ENCODE assay signal across 8 cellular contexts in genomic region chr22:49936973-49937757, GRCh38. TPM values are rescaled to one million over a fixed set of nuclear protein-coding genes. Genes with fewer than 3 reads are reported as not detected.
A peak's percentile ranks its signal among the peaks of the same experiment; 100 is the strongest.
DNase-seq lines count a peak whose midpoint lies in the region; ATAC-seq and TF ChIP-seq lines count a peak whose summit lies in the region.

No MANE protein-coding gene starts in this region.

- H3K4ac ChIP-seq in mesenchymal stem cell (ENCODE audit: low read depth in 1 of 2, low read length in 2 of 2): peak overlapping the region; percentile 29 to 88

- H3K4me1 ChIP-seq in mesenchymal stem cell (ENCODE audit: control insufficient read depth, insufficient read depth, low read depth, low read length) (peaks cover 34% of the 10 kb centered on the region), thyroid gland (peaks cover 40 to 61% of the 10 kb centered on the region in 2 donors)

- peak overlapping the region; percentile 89 for H4K91ac ChIP-seq in mesenchymal stem cell (ENCODE audit: low read length)

- H3K36me3 ChIP-seq in mesenchymal stem cell (ENCODE audit: control insufficient read depth in 1 of 2, insufficient read depth in 2 of 2, low read depth in 1 of 2, low read length in 2 of 2): peaks cover 0 to 5% of the 10 kb centered on the region in 2 experiments
- H3K36me3 ChIP-seq in thyroid gland: no peaks in the 10 kb centered on the region

- peak overlapping the region in 1 of 2 experiments; percentile 24 for H3K4me3 ChIP-seq in mesenchymal stem cell (ENCODE audit: insufficient read depth in 1 of 2, low read depth in 1 of 2, low read length in 2 of 2)
- no peak overlapping the region for H3K4me3 ChIP-seq in thyroid gland (replicated peaks in 1 of 3)

- peak overlapping the region in 1 of 2 experiments; percentile 89 for H3K14ac ChIP-seq in mesenchymal stem cell (ENCODE audit: low read length in 2 of 2)

- H3K9ac ChIP-seq in mesenchymal stem cell (ENCODE audit: low read length): peak overlapping the region; percentile 11

- intact Hi-C loops in activated CD4-positive, alpha-beta T cell treated with anti-CD3 and anti-CD28 coated beads, Interleukin-2, amount 10 ng/mL, durations not matched to agents 24 days and 14 days (cut with micrococcal nuclease): loop anchor here (1.0 to 5.0 kb wide), 3 partner anchors 25 to 250 kb away; partner anchors contain the start of gene TRABD
- intact Hi-C loops in thyroid gland (cut with DNase I): no loop called here

- H2BK120ac ChIP-seq in mesenchymal stem cell (ENCODE audit: low read depth, low read length): peak overlapping the region; percentile 42

- ATAC-seq in HG03354 (IDR thresholded peaks at IDR 0.05; ENCODE audit: poor library complexity, severe bottlenecking, unreplicated experiment) (no peak), HG03520 (IDR thresholded peaks at IDR 0.05; ENCODE audit: unreplicated experiment) (no peak)

- H3K4me1 Mint-ChIP-seq in activated CD4-positive, alpha-beta T cell treated with anti-CD3 and anti-CD28 coated beads, Interleukin-2, amount 10 ng/mL, durations not matched to agents 24 days and 14 days: peaks cover 20% of the 10 kb centered on the region

- H2AFZ ChIP-seq in mesenchymal stem cell (ENCODE audit: low read depth, low read length): no peak overlapping the region

- no peak for DNase-seq in activated CD4-positive, alpha-beta T cell treated with anti-CD3 and anti-CD28 coated beads, Interleukin-2, amount 10 ng/mL, durations not matched to agents 24 days and 14 days
- no peak for DNase-seq in activated CD4-positive, alpha-beta T cell treated with anti-CD3 and anti-CD28 coated beads, Interleukin-2, amount 50 U/mL, for 1 hour
- DNase-seq in mesenchymal stem cell: peak; percentile 75
- DNase-seq in thyroid gland: peak; percentile 38 to 47
- DNase-seq in NCI-H1092 (lab: John Stamatoyannopoulos, UW): no peak

- no peak overlapping the region for H3K4me2 ChIP-seq in mesenchymal stem cell (ENCODE audit: low read length, poor library complexity, severe bottlenecking)

- no peak for TF ChIP-seq POLR2A in thyroid gland (IDR thresholded peaks at IDR 0.05)

- H2BK5ac ChIP-seq in mesenchymal stem cell (ENCODE audit: low read depth, low read length, poor library complexity, severe bottlenecking): no peak overlapping the region

- H3K36me3 Mint-ChIP-seq in activated CD4-positive, alpha-beta T cell treated with anti-CD3 and anti-CD28 coated beads, Interleukin-2, amount 10 ng/mL, durations not matched to agents 24 days and 14 days (ENCODE audit: low read depth): peaks cover 2% of the 10 kb centered on the region

- H3K79me1 ChIP-seq in mesenchymal stem cell (replicated peaks; ENCODE audit: low read length, poor library complexity, severe bottlenecking): no peaks in the 10 kb centered on the region

- peak overlapping the region; percentile 71 to 81 for H2BK12ac ChIP-seq in mesenchymal stem cell (ENCODE audit: low read length in 2 of 2)

- H3K4me3 Mint-ChIP-seq in activated CD4-positive, alpha-beta T cell treated with anti-CD3 and anti-CD28 coated beads, Interleukin-2, amount 10 ng/mL, durations not matched to agents 24 days and 14 days: peak overlapping the region; percentile 66

- H3K23ac ChIP-seq in mesenchymal stem cell (ENCODE audit: low read length in 2 of 2): no peak overlapping the region

- H2BK15ac ChIP-seq in mesenchymal stem cell (ENCODE audit: low read depth, poor library complexity, severe bottlenecking): peak overlapping the region; percentile 6

- no peaks in the 10 kb centered on the region for H3K9me3 Mint-ChIP-seq in activated CD4-positive, alpha-beta T cell treated with anti-CD3 and anti-CD28 coated beads, Interleukin-2, amount 10 ng/mL, durations not matched to agents 24 days and 14 days

- peak overlapping the region; percentile 58 to 71 for H3K18ac ChIP-seq in mesenchymal stem cell (ENCODE audit: low read depth in 1 of 2, low read length in 2 of 2)

- H3K27me3 Mint-ChIP-seq in activated CD4-positive, alpha-beta T cell treated with anti-CD3 and anti-CD28 coated beads, Interleukin-2, amount 10 ng/mL, durations not matched to agents 24 days and 14 days: no peaks in the 10 kb centered on the region

- peak overlapping the region; percentile 35 for H4K8ac ChIP-seq in mesenchymal stem cell (ENCODE audit: low read length)

- H3K27ac ChIP-seq in cingulate gyrus (ENCODE audit: low read depth, low read length): peak overlapping the region; percentile 89
- H3K27ac ChIP-seq in mesenchymal stem cell (ENCODE audit: low read length, poor library complexity, severe bottlenecking): no peak overlapping the region
- H3K27ac ChIP-seq in thyroid gland: peak overlapping the region; percentile 96 to 99 (median 96)

- H3K27me3 ChIP-seq in mesenchymal stem cell (ENCODE audit: control insufficient read depth in 1 of 2, insufficient read depth in 1 of 2, low read length in 2 of 2) (no peaks in the 10 kb centered on the region), thyroid gland (no peaks in the 10 kb centered on the region)

- peak overlapping the region; percentile 61 for H2AK5ac ChIP-seq in mesenchymal stem cell (ENCODE audit: low read length, severe bottlenecking)

- TF ChIP-seq CTCF in thyroid gland (IDR thresholded peaks at IDR 0.05): no peak

- H3K27ac Mint-ChIP-seq in activated CD4-positive, alpha-beta T cell treated with anti-CD3 and anti-CD28 coated beads, Interleukin-2, amount 10 ng/mL, durations not matched to agents 24 days and 14 days: peak overlapping the region; percentile 91

- 86% methylated on average over 21 of the region's 21 CpGs for WGBS in mesenchymal stem cell
- WGBS in thyroid gland, 2 donors: 58 to 75% methylated on average over 12 to 16 of the region's 21 CpGs

- H3K9me3 ChIP-seq in mesenchymal stem cell (ENCODE audit: control insufficient read depth, low read length) (no peaks in the 10 kb centered on the region), thyroid gland (no peaks in the 10 kb centered on the region)

RNA-seq across cellular contexts. Expression of gene CRELD2, which starts 18.7 kb away (rescaled TPM):
- total RNA-seq in activated CD4-positive, alpha-beta T cell treated with anti-CD3 and anti-CD28 coated beads, Interleukin-2, amount 10 ng/mL, durations not matched to agents 24 days and 14 days: 46.8 and 47.4 TPM in 2 replicates
- 37.9 TPM for polyA plus RNA-seq in mesenchymal stem cell (2013, experiment 1 of 2)
- polyA plus RNA-seq in mesenchymal stem cell (2013, experiment 2 of 2): 35.8 TPM
- 100 to 1,000 TPM in 3 of 4 donors, 10 to 100 TPM in 1; 50.3 to 244 (median 154) TPM for total RNA-seq in thyroid gland

RNA-seq across cellular contexts. Expression of gene ALG12, which starts 18.9 kb away (rescaled TPM):
- total RNA-seq in activated CD4-positive, alpha-beta T cell treated with anti-CD3 and anti-CD28 coated beads, Interleukin-2, amount 10 ng/mL, durations not matched to agents 24 days and 14 days: 13.8 and 17.9 TPM in 2 replicates
- 20.9 TPM for polyA plus RNA-seq in mesenchymal stem cell (2013, experiment 1 of 2)
- 21.2 TPM for polyA plus RNA-seq in mesenchymal stem cell (2013, experiment 2 of 2)
- total RNA-seq in thyroid gland: 10 to 100 TPM; 25.5 to 60.5 (median 52.2) TPM

RNA-seq across cellular contexts. Expression of gene PIM3, which starts 23.4 kb away (rescaled TPM):
- 302 and 304 TPM in 2 replicates for total RNA-seq in activated CD4-positive, alpha-beta T cell treated with anti-CD3 and anti-CD28 coated beads, Interleukin-2, amount 10 ng/mL, durations not matched to agents 24 days and 14 days
- 18.5 TPM for polyA plus RNA-seq in mesenchymal stem cell (2013, experiment 1 of 2)
- 17.6 TPM for polyA plus RNA-seq in mesenchymal stem cell (2013, experiment 2 of 2)
- total RNA-seq in thyroid gland: 100 to 1,000 TPM in 1 of 4 donors, 10 to 100 TPM in 3; 45.4 to 108 (median 73.2) TPM

Comparison
In these comparisons a context has a peak if more than half of its experiments do, and no peak if none do; other contexts are left out.
1. DNase-seq: peak in mesenchymal stem cell (single experiment) and thyroid gland (2 of 2); none in activated CD4-positive, alpha-beta T cell treated with anti-CD3 and anti-CD28 coated beads, Interleukin-2, amount 10 ng/mL, durations not matched to agents 24 days and 14 days (single experiment), activated CD4-positive, alpha-beta T cell treated with anti-CD3 and anti-CD28 coated beads, Interleukin-2, amount 50 U/mL, for 1 hour (single experiment) and NCI-H1092 (single experiment).